In genomic region chr10:27482984-27483956, GRCh38 we compare ENCODE assay signal across 13 cellular contexts. TPM values are rescaled to one million over a fixed set of nuclear protein-coding genes. Genes with fewer than 3 reads are reported as not detected.
DNase-seq lines count a peak whose midpoint lies in the region; ATAC-seq and TF ChIP-seq lines count a peak whose summit lies in the region.
"Had no signal": no experiment of that assay in that cellular context is flagged by ENCODE, and none has a peak within 500 bp of the region (broad histone marks: within the 10 kb centered on the region; RNA-seq: fewer than 3 reads in every experiment).

No MANE protein-coding gene starts in this region.

- H3K4me3 ChIP-seq in HCT116 (replicated peaks in 1 of 2; ENCODE audit: low read depth in 1 of 2, low read length in 2 of 2) (no peak overlapping the region), fibroblast of villous mesenchyme (ENCODE audit: low read depth, low read length) (no peak overlapping the region), sigmoid colon (peak overlapping the region in 2 of 4 donors; percentile 1 to 8)
- H3K4me3 ChIP-seq: heart right ventricle, thoracic aorta had no signal

- H4K20me1 ChIP-seq in HCT116 (ENCODE audit: insufficient read depth) = no peaks in the 10 kb centered on the region

- H2AFZ ChIP-seq in HCT116 (ENCODE audit: low read depth, low read length, poor library complexity, severe bottlenecking) = peak overlapping the region; percentile 77

- H3K4me2 ChIP-seq in HCT116 (ENCODE audit: low read length) = no peak overlapping the region

- H3K4me3 Mint-ChIP-seq in activated naive CD8-positive, alpha-beta T cell treated with anti-CD3 and anti-CD28 coated beads, Interleukin-2, amount 50 U/mL, for 24 hours = no peak overlapping the region
- H3K4me3 Mint-ChIP-seq: activated T-cell treated with anti-CD3 and anti-CD28 coated beads, Interleukin-2, amount 50 U/mL, for 4 hours; central memory CD8-positive, alpha-beta T cell had no signal

- H3K27me3 ChIP-seq in HCT116 (ENCODE audit: insufficient read depth, low read length) = no peaks in the 10 kb centered on the region
- H3K27me3 ChIP-seq in sigmoid colon = no peaks in the 10 kb centered on the region

- RAD21 ChIA-PET in HCT116 (lab: Charles Lee; ENCODE audit: low non-redundant PET in 1 of 2, low total read pairs in 2 of 2, uncharacterized antibody in 2 of 2, unreplicated experiment in 2 of 2) = interaction anchor here in 1 of 2 experiments (0.5 kb wide), 1 partner anchor 89 kb away, joined by 3 read pairs; no protein-coding TSS in a partner anchor

- no peak overlapping the region for H3K9ac ChIP-seq in HCT116 (ENCODE audit: low read length)

- TF ChIP-seq CTCF in HCT116 (IDR thresholded peaks at IDR 0.05 in 2 of 3, conservative IDR thresholded peaks at IDR 0.05 in 1 of 3; ENCODE audit: borderline replicate concordance in 1 of 3, insufficient read depth in 1 of 3, low read depth in 2 of 3, low read length in 2 of 3) (no peak), fibroblast of villous mesenchyme (IDR thresholded peaks at IDR 0.05; ENCODE audit: insufficient read depth, low read depth, low read length) (no peak), sigmoid colon (IDR thresholded peaks at IDR 0.05) (no peak)

- H3K27me3 Mint-ChIP-seq in activated naive CD8-positive, alpha-beta T cell treated with anti-CD3 and anti-CD28 coated beads, Interleukin-2, amount 50 U/mL, for 24 hours = no peaks in the 10 kb centered on the region

- no peak for TF ChIP-seq RAD21 in HCT116 (IDR thresholded peaks at IDR 0.05; ENCODE audit: low read depth)

- H3K4me1 ChIP-seq in HCT116 (ENCODE audit: control insufficient read depth in 1 of 2, insufficient read depth in 2 of 2, low read length in 2 of 2) (no peaks in the 10 kb centered on the region; a peak in 1 of 4 replicates), sigmoid colon (peaks cover 0 to 47% (median 31%) of the 10 kb centered on the region in 4 donors)

- intact Hi-C loops in HCT116 (cut with micrococcal nuclease) = no loop called here
- intact Hi-C loops in sigmoid colon (cut with DNase I) = no loop called here

- TF ChIP-seq EP300 in sigmoid colon (IDR thresholded peaks at IDR 0.05) = peak in 1 of 4 donors; percentile 27

- H3K36me3 ChIP-seq in HCT116 (ENCODE audit: control insufficient read depth in 1 of 2, insufficient read depth in 2 of 2, low read length in 2 of 2) (no peaks in the 10 kb centered on the region), sigmoid colon (no peaks in the 10 kb centered on the region)
- H3K36me3 ChIP-seq: heart right ventricle, thoracic aorta had no signal

- H3K9me3 ChIP-seq in HCT116 (ENCODE audit: control insufficient read depth in 1 of 2, insufficient read depth in 1 of 2, low read depth in 1 of 2, low read length in 2 of 2) = no peaks in the 10 kb centered on the region
- H3K9me3 ChIP-seq in sigmoid colon = no peaks in the 10 kb centered on the region
- H3K9me3 ChIP-seq: thoracic aorta had no signal

- no peak; the same call in 1 of the 2 replicates for ATAC-seq in HCT116
- no peak for ATAC-seq in activated naive CD8-positive, alpha-beta T cell treated with anti-CD3 and anti-CD28 coated beads, Interleukin-2, amount 50 U/mL, for 24 hours
- no peak for ATAC-seq in GM18868 (IDR thresholded peaks at IDR 0.05; ENCODE audit: unreplicated experiment)
- ATAC-seq: activated T-cell treated with anti-CD3 and anti-CD28 coated beads, Interleukin-2, amount 50 U/mL, for 4 hours; heart right ventricle had no signal

- H3K27ac Mint-ChIP-seq in activated naive CD8-positive, alpha-beta T cell treated with anti-CD3 and anti-CD28 coated beads, Interleukin-2, amount 50 U/mL, for 24 hours = no peak overlapping the region

- no peaks in the 10 kb centered on the region for H3K79me2 ChIP-seq in HCT116 (ENCODE audit: insufficient read depth, low read length)

- no peak for TF ChIP-seq POLR2A in HCT116 (IDR thresholded peaks at IDR 0.05; ENCODE audit: borderline replicate concordance, extremely low read depth, insufficient read depth, insufficient read length)
- TF ChIP-seq POLR2A in sigmoid colon (IDR thresholded peaks at IDR 0.05) = no peak

- BruUV-seq in HCT116 (replicated peaks; lab: Mats Ljungman, UMichigan) = no TSS peak

- no peaks in the 10 kb centered on the region; the same call in 1 of the 2 replicates for H3K9me2 ChIP-seq in HCT116 (ENCODE audit: insufficient read depth)

- H3K4me1 Mint-ChIP-seq in activated naive CD8-positive, alpha-beta T cell treated with anti-CD3 and anti-CD28 coated beads, Interleukin-2, amount 50 U/mL, for 24 hours = no peaks in the 10 kb centered on the region
- H3K4me1 Mint-ChIP-seq: central memory CD8-positive, alpha-beta T cell had no signal

- CTCF ChIA-PET in HCT116 (lab: Charles Lee) = interaction anchor here (0.9 kb wide), 1 partner anchor 21 kb away, joined by 3 read pairs; the partner anchor contains the start of gene RAB18

- DNase-seq in HCT116 (ENCODE audit: low read depth, low spot score) (no peak), RKO (ENCODE audit: low spot score) (peak; percentile 82), fibroblast of villous mesenchyme (ENCODE audit: low read depth) (peak; percentile 3), sigmoid colon (no peak), putamen (ENCODE audit: low spot score) (no peak), middle frontal gyrus (ENCODE audit: extremely low spot score, low spot score) (no peak)
- no peak for DNase-seq in activated naive CD8-positive, alpha-beta T cell treated with anti-CD3 and anti-CD28 coated beads, Interleukin-2, amount 50 U/mL, for 24 hours
- DNase-seq: activated T-cell treated with anti-CD3 and anti-CD28 coated beads, Interleukin-2, amount 50 U/mL, for 4 hours; heart right ventricle; stimulated activated CD4-positive, alpha-beta T cell treated with anti-CD3 and anti-CD28 coated beads, Interleukin-4, amount 100 ng/mL, for 4 hours had no signal

- POLR2A ChIA-PET in HCT116 (lab: Charles Lee) = interaction anchor here (0.7 kb wide), 1 partner anchor 21 kb away, joined by 3 read pairs; the partner anchor contains the start of gene RAB18

- H3K27ac ChIP-seq in HCT116 (ENCODE audit: low read depth, low read length) = no peak overlapping the region
- peak overlapping the region in 3 of 4 donors; percentile 41 to 79 (median 78) for H3K27ac ChIP-seq in sigmoid colon
- H3K27ac ChIP-seq: heart right ventricle, thoracic aorta had no signal

- WGBS in sigmoid colon, 2 donors = 27 to 67% methylated on average over 10 of the region's 10 CpGs

- no peaks in the 10 kb centered on the region for H3K36me3 Mint-ChIP-seq in activated naive CD8-positive, alpha-beta T cell treated with anti-CD3 and anti-CD28 coated beads, Interleukin-2, amount 50 U/mL, for 24 hours (ENCODE audit: low read depth)

- H3K9me3 Mint-ChIP-seq in activated naive CD8-positive, alpha-beta T cell treated with anti-CD3 and anti-CD28 coated beads, Interleukin-2, amount 50 U/mL, for 24 hours = peaks cover 5% of the 10 kb centered on the region
- H3K9me3 Mint-ChIP-seq: central memory CD8-positive, alpha-beta T cell had no signal

TF ChIP-seq in HCT116, 20 proteins besides CTCF, POLR2A, EP300 and RAD21:
- TF ChIP-seq CBX3 (IDR thresholded peaks at IDR 0.05; ENCODE audit: low read depth) (no peak), JUND (IDR thresholded peaks at IDR 0.05) (no peak), YY1 (IDR thresholded peaks at IDR 0.05; ENCODE audit: extremely low read depth, insufficient replicate concordance, low read depth, low read length) (no peak), TCF7L2 (IDR thresholded peaks at IDR 0.05; ENCODE audit: borderline replicate concordance, extremely low read depth, insufficient read depth, insufficient read length) (no peak), EZH2 (IDR thresholded peaks at IDR 0.05) (no peak), MAX (IDR thresholded peaks at IDR 0.05) (no peak), REST (IDR thresholded peaks at IDR 0.05; ENCODE audit: low read depth) (no peak), EZH2phosphoT487 (IDR thresholded peaks at IDR 0.05; ENCODE audit: borderline replicate concordance) (no peak), EGR1 (IDR thresholded peaks at IDR 0.05; ENCODE audit: low read depth) (no peak), ZNF274 (IDR thresholded peaks at IDR 0.05; ENCODE audit: low read depth, low read length) (no peak), SRF (IDR thresholded peaks at IDR 0.05; ENCODE audit: low read depth) (no peak), ATF3 (IDR thresholded peaks at IDR 0.05) (no peak)
TF ChIP-seq in HCT116: peak in this region for 0.

RNA-seq across cellular contexts. Expression of gene RAB18, which starts 20.8 kb away (rescaled TPM):
- 68.1 TPM for total RNA-seq in HCT116 (2021; ENCODE audit: unreplicated experiment)
- polyA plus RNA-seq in HCT116 (2012) = 17.8 and 23.1 TPM in 2 replicates
- 44.1 and 61.7 TPM in 2 replicates for total RNA-seq in fibroblast of villous mesenchyme
- total RNA-seq in sigmoid colon = 10 to 100 TPM; 46.0 to 64.2 (median 55.1) TPM
- 10 to 100 TPM; 37.5 to 83.7 (median 50.5) TPM for polyA plus RNA-seq in sigmoid colon

Comparison
In these comparisons a context has a peak if more than half of its experiments do, and no peak if none do; other contexts are left out.
1. DNase-seq: peak in RKO (single experiment) and fibroblast of villous mesenchyme (single experiment); none in HCT116 (single experiment), sigmoid colon (single experiment), activated naive CD8-positive, alpha-beta T cell treated with anti-CD3 and anti-CD28 coated beads, Interleukin-2, amount 50 U/mL, for 24 hours (single experiment), putamen (single experiment) and middle frontal gyrus (single experiment).